ENCODE assay signal across 20 cellular contexts in the genomic region with DNA sequence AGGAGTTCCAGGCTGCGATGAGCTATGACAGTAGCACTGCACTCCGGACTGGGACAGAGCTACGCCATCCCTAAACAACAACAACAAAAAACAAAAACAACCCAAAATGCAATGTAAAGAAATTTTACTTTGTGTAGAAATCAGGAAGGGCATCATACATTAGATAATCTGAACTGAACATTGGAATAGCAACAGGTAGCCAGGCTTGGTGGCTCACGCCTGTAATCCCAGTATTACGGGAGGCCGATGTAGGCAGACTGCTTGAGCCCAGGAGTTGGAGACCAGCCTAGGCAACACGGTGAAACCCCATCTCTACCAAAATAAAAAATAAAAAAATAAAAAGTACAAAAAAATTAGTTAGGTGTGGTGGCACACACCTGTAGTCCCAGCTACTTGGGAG. TPM values are rescaled to one million over a fixed set of nuclear protein-coding genes. Genes with fewer than 3 reads are reported as not detected.
A peak's percentile ranks its signal among the peaks of the same experiment; 100 is the strongest.
DNase-seq lines count a peak whose midpoint lies in the region; ATAC-seq, FAIRE-seq and TF ChIP-seq lines count a peak whose summit lies in the region.
"Had no signal": no experiment of that assay in that cellular context is flagged by ENCODE, and none has a peak within 500 bp of the region (broad histone marks: within the 10 kb centered on the region; RNA-seq: fewer than 3 reads in every experiment).

No MANE protein-coding gene starts in this region.

- TF ChIP-seq POLR2A in HepG2 (IDR thresholded peaks at IDR 0.05; ENCODE audit: insufficient read depth in 1 of 2, low read depth in 2 of 2, low read length in 2 of 2), result no peak
- TF ChIP-seq POLR2A in right lobe of liver (IDR thresholded peaks at IDR 0.05), result no peak
- no peak for TF ChIP-seq POLR2A in prostate gland (IDR thresholded peaks at IDR 0.05)

- TF ChIP-seq CTCF in HepG2 (CRISPR knock-in tag; IDR thresholded peaks at IDR 0.05) (no peak), right lobe of liver (IDR thresholded peaks at IDR 0.05) (no peak), HFFc6 (IDR thresholded peaks at IDR 0.05) (no peak), brain (conservative IDR thresholded peaks at IDR 0.05) (no peak), prostate gland (IDR thresholded peaks at IDR 0.05) (no peak)

- H3K9me3 ChIP-seq in HepG2 (ENCODE audit: low read length), result no peaks in the 10 kb centered on the region
- H3K9me3 ChIP-seq in right lobe of liver, result no peaks in the 10 kb centered on the region
- no peaks in the 10 kb centered on the region for H3K9me3 ChIP-seq in prostate gland
- H3K9me3 ChIP-seq: sigmoid colon, SJSA1 had no signal

- H3K4me2 ChIP-seq in HepG2 (ENCODE audit: low read depth, low read length), result no peak overlapping the region

- WGBS in HepG2 (ENCODE audit: low lambda C conversion rate), result 95% methylated on average over 7 of the region's 7 CpGs
- 89% methylated on average over 4 of the region's 7 CpGs for WGBS in right lobe of liver (ENCODE audit: insufficient coverage, low coverage, low lambda C conversion rate, missing lambda C conversion rate)
- WGBS in prostate gland, result 98% methylated on average over 7 of the region's 7 CpGs

- H3K4me1 Mint-ChIP-seq in HFFc6 (ENCODE audit: low read depth) (peaks cover 42% of the 10 kb centered on the region), brain (peaks cover 62% of the 10 kb centered on the region)

- no peaks in the 10 kb centered on the region for H3K9me3 Mint-ChIP-seq in HFFc6
- no peaks in the 10 kb centered on the region for H3K9me3 Mint-ChIP-seq in brain
- H3K9me3 Mint-ChIP-seq: stimulated activated naive CD8-positive, alpha-beta T cell treated with anti-CD3 and anti-CD28 coated beads, Interleukin-15, amount 100 ng/mL, for 72 hours had no signal

- H3K79me2 ChIP-seq in HepG2 (ENCODE audit: insufficient read depth, low read length), result peaks cover 39% of the 10 kb centered on the region

- 0 out of 2 replicates have a peak overlapping the region, but pooled peaks have one; percentile 4 for H3K9ac ChIP-seq in HepG2 (ENCODE audit: insufficient read depth, low read depth, low read length)

- CTCF ChIA-PET in HepG2 (lab: Yijun Ruan, JAX; ENCODE audit: low intra/inter-chr PET ratio, low total read pairs), result no interaction called here

- peaks cover 6% of the 10 kb centered on the region for H3K27me3 Mint-ChIP-seq in HFFc6 (ENCODE audit: insufficient read depth)
- H3K27me3 Mint-ChIP-seq in brain, result peaks cover 10% of the 10 kb centered on the region
- H3K27me3 Mint-ChIP-seq: stimulated activated naive CD8-positive, alpha-beta T cell treated with anti-CD3 and anti-CD28 coated beads, Interleukin-15, amount 100 ng/mL, for 72 hours had no signal

- H3K27ac ChIP-seq in HepG2 (ENCODE audit: extremely low read length, insufficient read depth, low read length), result no peak overlapping the region
- H3K27ac ChIP-seq in right lobe of liver, result no peak overlapping the region
- no peak overlapping the region for H3K27ac ChIP-seq in prostate gland
- H3K27ac ChIP-seq: epithelial cell of prostate, foreskin keratinocyte, PC-9, SJSA1 had no signal

- intact Hi-C loops in HepG2 (cut with micrococcal nuclease; ENCODE audit: unreplicated experiment), result loop anchor here (5.0 kb wide), 1 partner anchor 42 kb away; no protein-coding TSS in a partner anchor
- intact Hi-C loops in right lobe of liver (cut with DNase I), result no loop called here
- intact Hi-C loops in prostate gland (cut with DNase I), result loop anchor here (2.0 kb wide), 1 partner anchor 97 kb away; the partner anchor contains the start of gene PPP3R1

- no peak overlapping the region for H3K4me3 ChIP-seq in HepG2 (replicated peaks in 1 of 3; ENCODE audit: insufficient read depth in 1 of 3, low read depth in 2 of 3, low read length in 3 of 3)
- no peak overlapping the region for H3K4me3 ChIP-seq in right lobe of liver
- H3K4me3 ChIP-seq in prostate gland, result no peak overlapping the region

- TF ChIP-seq EP300 in HepG2 (IDR thresholded peaks at IDR 0.05; ENCODE audit: low read depth in 2 of 2, low read length in 2 of 2) (no peak), HepG2 (CRISPR knock-in tag; IDR thresholded peaks at IDR 0.05; ENCODE audit: borderline replicate concordance) (no peak)

- peaks cover 13% of the 10 kb centered on the region for H3K36me3 Mint-ChIP-seq in HFFc6 (ENCODE audit: low read depth)
- peaks cover 10% of the 10 kb centered on the region for H3K36me3 Mint-ChIP-seq in brain

- ATAC-seq in HepG2 (no peak), right lobe of liver (no peak), GM21367 (IDR thresholded peaks at IDR 0.05; ENCODE audit: unreplicated experiment) (no peak), GM19324 (IDR thresholded peaks at IDR 0.05; ENCODE audit: low FRiP score, unreplicated experiment) (no peak)
- ATAC-seq: foreskin keratinocyte; stimulated activated naive CD8-positive, alpha-beta T cell treated with anti-CD3 and anti-CD28 coated beads, Interleukin-15, amount 100 ng/mL, for 72 hours had no signal

- no peak for TF ChIP-seq RAD21 in HepG2 (CRISPR knock-in tag; IDR thresholded peaks at IDR 0.05)

- no peak overlapping the region for H2AFZ ChIP-seq in HepG2 (ENCODE audit: low read length)

- H3K27ac Mint-ChIP-seq in HFFc6 (no peak overlapping the region), brain (peak overlapping the region in 3 of 5 experiments; percentile 28 to 100 (median 36))

- no peaks in the 10 kb centered on the region for H4K20me1 ChIP-seq in HepG2 (ENCODE audit: insufficient read depth, low read length)

- in situ Hi-C loops in HepG2 (cut with HindIII; ENCODE audit: extremely low pct_ligation_motif_present, low pct_unique_long_range_greater_than_20kb), result no loop called here

- no peak for FAIRE-seq in HepG2 (lab: Jason Lieb, UNC)
- FAIRE-seq: TTC549 had no signal

- H3K36me3 ChIP-seq in HepG2 (replicated peaks in 1 of 2; ENCODE audit: control insufficient read depth in 1 of 2, insufficient read depth in 2 of 2, low read length in 2 of 2), result peaks cover 2 to 5% of the 10 kb centered on the region in 2 experiments; a peak in 2 of 5 replicates
- no peaks in the 10 kb centered on the region for H3K36me3 ChIP-seq in right lobe of liver
- no peaks in the 10 kb centered on the region for H3K36me3 ChIP-seq in prostate gland

- H3K4me1 ChIP-seq in HepG2 (ENCODE audit: insufficient read depth, low read length) (peaks cover 17% of the 10 kb centered on the region; the same call in 1 of the 2 replicates), right lobe of liver (peaks cover 0 to 23% (median 5%) of the 10 kb centered on the region in 4 donors), prostate gland (replicated peaks) (peaks cover 6% of the 10 kb centered on the region)

- BruUV-seq in HepG2 (replicated peaks; lab: Mats Ljungman, UMichigan), result no TSS peak

- no peaks in the 10 kb centered on the region; a peak in 1 of 5 replicates for H3K27me3 ChIP-seq in HepG2 (ENCODE audit: control insufficient read depth in 1 of 2, insufficient read depth in 2 of 2, low read length in 2 of 2)
- H3K27me3 ChIP-seq in right lobe of liver, result no peaks in the 10 kb centered on the region
- no peaks in the 10 kb centered on the region for H3K27me3 ChIP-seq in prostate gland (replicated peaks; ENCODE audit: insufficient read depth)
- H3K27me3 ChIP-seq: dorsolateral prefrontal cortex, foreskin keratinocyte, sigmoid colon, SJSA1 had no signal

- peak overlapping the region; percentile 39; the same call in 1 of the 2 replicates for H3K4me3 Mint-ChIP-seq in HFFc6
- peak overlapping the region; percentile 72 to 99 (median 93) for H3K4me3 Mint-ChIP-seq in brain

- POLR2A ChIA-PET in HepG2 (lab: Yijun Ruan, JAX), result no interaction called here

- DNase-seq in HepG2 (ENCODE audit: low spot score) (no peak), right lobe of liver (no peak), HFFc6 (no peak), prostate gland (ENCODE audit: low spot score) (no peak)
- DNase-seq: activated T-cell treated with anti-CD3 and anti-CD28 coated beads, Interleukin-2, amount 50 U/mL, for 1 hour; Calu3; dorsolateral prefrontal cortex; foreskin keratinocyte; NCI-H146; NCI-H2227 treated with DMSO at 0.1 percent for 48 hours; NCI-H82; PC-9; sigmoid colon; stimulated activated naive CD8-positive, alpha-beta T cell treated with anti-CD3 and anti-CD28 coated beads, Interleukin-15, amount 100 ng/mL, for 72 hours had no signal

RNA-seq across cellular contexts. Expression of gene PNO1, which starts 2.1 kb away (rescaled TPM):
- 48.5 and 68.2 TPM in 2 replicates for total RNA-seq in HepG2 (2016; rRNA removed; fragmentation: Illumina TruSeq; extraction: Trizol)
- total RNA-seq in HepG2 (2016; cell fraction: cytosol; rRNA removed; fragmentation: Illumina TruSeq; extraction: Trizol; ENCODE audit: low read depth), result 13.1 and 15.0 TPM in 2 replicates
- 49.6 and 72.8 TPM in 2 replicates for total RNA-seq in HepG2 (2016; cell fraction: insoluble cytoplasmic fraction; rRNA removed; fragmentation: Illumina TruSeq; extraction: Trizol)
- total RNA-seq in HepG2 (2016; cell fraction: membrane; rRNA removed; fragmentation: Illumina TruSeq; extraction: Trizol), result 25.8 and 28.2 TPM in 2 replicates
- 18.3 and 19.6 TPM in 2 replicates for total RNA-seq in HepG2 (2016; cell fraction: nucleus; rRNA removed; fragmentation: Illumina TruSeq; extraction: Trizol)
- 11.6 and 12.8 TPM in 2 replicates for polyA plus RNA-seq in HepG2 (2011; rRNA removed)
- 9.2 and 12.2 TPM in 2 replicates for polyA plus RNA-seq in HepG2 (2011; cell fraction: cytosol; rRNA removed)
- polyA plus RNA-seq in HepG2 (2011; cell fraction: nucleus; rRNA removed), result 3.6 and 4.4 TPM in 2 replicates
- 19.2 and 21.4 TPM in 2 replicates for polyA plus RNA-seq in HepG2 (2012)
- 13.2 and 13.3 TPM in 2 replicates for polyA plus RNA-seq in HepG2 (2016; cell fraction: cytosol; fragmentation: Illumina TruSeq; extraction: Trizol; ENCODE audit: low read depth)
- polyA plus RNA-seq in HepG2 (2016; cell fraction: insoluble cytoplasmic fraction; fragmentation: Illumina TruSeq; extraction: Trizol; ENCODE audit: low read depth), result 64.7 and 73.1 TPM in 2 replicates
- 18.4 and 19.1 TPM in 2 replicates for polyA plus RNA-seq in HepG2 (2016; cell fraction: membrane; fragmentation: Illumina TruSeq; extraction: Trizol; ENCODE audit: low read depth)
- 29.7 and 31.3 TPM in 2 replicates for polyA plus RNA-seq in HepG2 (2016; cell fraction: nucleus; fragmentation: Illumina TruSeq; extraction: Trizol; ENCODE audit: insufficient read depth, low read depth)
- 4.5 and 9.7 TPM in 2 replicates for polyA minus RNA-seq in HepG2 (2011; rRNA and poly(A)+ RNA removed; ENCODE audit: low replicate concordance)
- polyA minus RNA-seq in HepG2 (2011; cell fraction: cytosol; rRNA and poly(A)+ RNA removed), result 6.2 and 8.3 TPM in 2 replicates
- polyA minus RNA-seq in HepG2 (2011; cell fraction: nucleus; rRNA and poly(A)+ RNA removed), result 5.5 and 6.7 TPM in 2 replicates
- 10 to 100 TPM in 1 of 6 experiments, 1 to 10 TPM in 5; 4.7 to 12.7 (median 7.8) TPM for total RNA-seq in right lobe of liver
- 10 to 100 TPM; 18.3 to 26.0 (median 20.4) TPM for total RNA-seq in HFFc6 (2021; fragmentation: NEBNext Ultra II Directional; extraction: Animal tissue kit (Norgen Biotek cat#: 25700))
- 10.5 TPM for polyA plus RNA-seq in brain (ENCODE audit: insufficient read depth, low read depth, low replicate concordance)
- 10 to 100 TPM; 10.1 to 20.2 TPM for total RNA-seq in prostate gland

Comparison
In these comparisons a context has a peak if more than half of its experiments do, and no peak if none do; other contexts are left out.
1. intact Hi-C loops: an anchor here in HepG2 (5.0 kb wide) and prostate gland (2.0 kb wide); none called in right lobe of liver.